Comparison of ENCODE assay signal across 1 cellular context in genomic region chr17:57505841-57506240, GRCh38.
A peak's percentile ranks its signal among the peaks of the same experiment; 100 is the strongest.
TF ChIP-seq lines count a peak whose summit lies in the region.

No MANE protein-coding gene starts in this region.

TF ChIP-seq in SK-N-SH, 30 proteins besides CTCF, POLR2A, EP300 and RAD21 (continued from another document):
- TF ChIP-seq MAX (IDR thresholded peaks at IDR 0.05; ENCODE audit: low read depth) (no peak), TEAD4 (IDR thresholded peaks at IDR 0.05; ENCODE audit: borderline replicate concordance, insufficient read depth) (no peak), GATA2 (CRISPR knock-in tag; IDR thresholded peaks at IDR 0.05) (peak; percentile 74), FOXM1 (IDR thresholded peaks at IDR 0.05; ENCODE audit: low read depth) (no peak), SMC3 (IDR thresholded peaks at IDR 0.05; ENCODE audit: low read depth, low read length) (no peak)
